1 cellular context compared by ENCODE assay signal in the genomic region with DNA sequence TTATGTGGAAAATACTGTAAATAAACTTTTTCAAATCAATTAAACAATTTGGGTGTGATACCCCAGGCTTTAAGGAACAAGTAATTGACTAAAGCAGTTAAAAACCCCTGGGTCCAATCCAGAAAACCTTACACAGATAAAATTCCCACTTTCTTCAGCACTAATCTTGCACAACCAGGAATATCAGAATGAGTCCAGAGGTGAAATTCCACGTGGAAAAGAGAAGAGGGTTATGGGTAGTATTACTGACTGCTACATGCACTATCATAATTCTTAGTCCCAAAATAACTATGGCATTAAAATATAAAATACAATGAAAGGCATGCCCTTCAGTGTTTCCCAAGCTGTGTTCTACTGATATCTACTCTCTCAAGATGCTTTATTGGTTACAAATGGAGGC.
TF ChIP-seq lines count a peak whose summit lies in the region.

No MANE protein-coding gene starts in this region.

TF ChIP-seq in HepG2, 621 proteins besides CTCF, POLR2A, EP300 and RAD21 (continued from another document):
- TF ChIP-seq, protein P1, sequence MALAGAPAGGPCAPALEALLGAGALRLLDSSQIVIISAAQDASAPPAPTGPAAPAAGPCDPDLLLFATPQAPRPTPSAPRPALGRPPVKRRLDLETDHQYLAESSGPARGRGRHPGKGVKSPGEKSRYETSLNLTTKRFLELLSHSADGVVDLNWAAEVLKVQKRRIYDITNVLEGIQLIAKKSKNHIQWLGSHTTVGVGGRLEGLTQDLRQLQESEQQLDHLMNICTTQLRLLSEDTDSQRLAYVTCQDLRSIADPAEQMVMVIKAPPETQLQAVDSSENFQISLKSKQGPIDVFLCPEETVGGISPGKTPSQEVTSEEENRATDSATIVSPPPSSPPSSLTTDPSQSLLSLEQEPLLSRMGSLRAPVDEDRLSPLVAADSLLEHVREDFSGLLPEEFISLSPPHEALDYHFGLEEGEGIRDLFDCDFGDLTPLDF (CRISPR knock-in tag; IDR thresholded peaks at IDR 0.05) = no peak
- TF ChIP-seq ZNF431 (CRISPR knock-in tag; IDR thresholded peaks at IDR 0.05; ENCODE audit: borderline replicate concordance, low read depth) (no peak), RBM39 (IDR thresholded peaks at IDR 0.05; ENCODE audit: low read depth, low read length, poor library complexity, severe bottlenecking) (no peak), GABPA (IDR thresholded peaks at IDR 0.05; ENCODE audit: low read depth, low read length) (no peak), GABPA (CRISPR knock-in tag; IDR thresholded peaks at IDR 0.05; ENCODE audit: low read depth) (no peak), ZNF556 (CRISPR knock-in tag; IDR thresholded peaks at IDR 0.05; ENCODE audit: borderline replicate concordance) (no peak), PLRG1 (conservative IDR thresholded peaks at IDR 0.05) (no peak), ZNF737 (CRISPR knock-in tag; IDR thresholded peaks at IDR 0.05; ENCODE audit: borderline replicate concordance) (no peak), PAWR (CRISPR knock-in tag; IDR thresholded peaks at IDR 0.05; ENCODE audit: borderline replicate concordance) (no peak), SRF (IDR thresholded peaks at IDR 0.05; ENCODE audit: low read depth, low read length) (no peak), TAF15 (IDR thresholded peaks at IDR 0.05; ENCODE audit: low read depth, low read length, poor library complexity, severe bottlenecking) (no peak), ZNF879 (CRISPR knock-in tag; IDR thresholded peaks at IDR 0.05) (no peak), ZNF569 (CRISPR knock-in tag; IDR thresholded peaks at IDR 0.05; ENCODE audit: borderline replicate concordance) (no peak)
- TF ChIP-seq, protein P2, sequence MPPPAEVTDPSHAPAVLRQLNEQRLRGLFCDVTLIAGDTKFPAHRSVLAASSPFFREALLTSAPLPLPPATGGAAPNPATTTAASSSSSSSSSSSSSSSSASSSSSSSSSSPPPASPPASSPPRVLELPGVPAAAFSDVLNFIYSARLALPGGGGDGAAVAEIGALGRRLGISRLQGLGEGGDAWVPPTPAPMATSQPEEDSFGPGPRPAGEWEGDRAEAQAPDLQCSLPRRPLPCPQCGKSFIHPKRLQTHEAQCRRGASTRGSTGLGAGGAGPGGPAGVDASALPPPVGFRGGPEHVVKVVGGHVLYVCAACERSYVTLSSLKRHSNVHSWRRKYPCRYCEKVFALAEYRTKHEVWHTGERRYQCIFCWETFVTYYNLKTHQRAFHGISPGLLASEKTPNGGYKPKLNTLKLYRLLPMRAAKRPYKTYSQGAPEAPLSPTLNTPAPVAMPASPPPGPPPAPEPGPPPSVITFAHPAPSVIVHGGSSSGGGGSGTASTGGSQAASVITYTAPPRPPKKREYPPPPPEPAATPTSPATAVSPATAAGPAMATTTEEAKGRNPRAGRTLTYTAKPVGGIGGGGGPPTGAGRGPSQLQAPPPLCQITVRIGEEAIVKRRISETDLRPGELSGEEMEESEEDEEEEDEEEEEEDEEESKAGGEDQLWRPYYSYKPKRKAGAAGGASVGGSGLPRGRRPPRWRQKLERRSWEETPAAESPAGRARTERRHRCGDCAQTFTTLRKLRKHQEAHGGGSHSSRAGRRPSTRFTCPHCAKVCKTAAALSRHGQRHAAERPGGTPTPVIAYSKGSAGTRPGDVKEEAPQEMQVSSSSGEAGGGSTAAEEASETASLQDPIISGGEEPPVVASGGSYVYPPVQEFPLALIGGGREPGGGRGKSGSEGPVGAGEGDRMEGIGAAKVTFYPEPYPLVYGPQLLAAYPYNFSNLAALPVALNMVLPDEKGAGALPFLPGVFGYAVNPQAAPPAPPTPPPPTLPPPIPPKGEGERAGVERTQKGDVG (CRISPR knock-in tag; IDR thresholded peaks at IDR 0.05; ENCODE audit: borderline replicate concordance) = no peak
- TF ChIP-seq, protein P3, sequence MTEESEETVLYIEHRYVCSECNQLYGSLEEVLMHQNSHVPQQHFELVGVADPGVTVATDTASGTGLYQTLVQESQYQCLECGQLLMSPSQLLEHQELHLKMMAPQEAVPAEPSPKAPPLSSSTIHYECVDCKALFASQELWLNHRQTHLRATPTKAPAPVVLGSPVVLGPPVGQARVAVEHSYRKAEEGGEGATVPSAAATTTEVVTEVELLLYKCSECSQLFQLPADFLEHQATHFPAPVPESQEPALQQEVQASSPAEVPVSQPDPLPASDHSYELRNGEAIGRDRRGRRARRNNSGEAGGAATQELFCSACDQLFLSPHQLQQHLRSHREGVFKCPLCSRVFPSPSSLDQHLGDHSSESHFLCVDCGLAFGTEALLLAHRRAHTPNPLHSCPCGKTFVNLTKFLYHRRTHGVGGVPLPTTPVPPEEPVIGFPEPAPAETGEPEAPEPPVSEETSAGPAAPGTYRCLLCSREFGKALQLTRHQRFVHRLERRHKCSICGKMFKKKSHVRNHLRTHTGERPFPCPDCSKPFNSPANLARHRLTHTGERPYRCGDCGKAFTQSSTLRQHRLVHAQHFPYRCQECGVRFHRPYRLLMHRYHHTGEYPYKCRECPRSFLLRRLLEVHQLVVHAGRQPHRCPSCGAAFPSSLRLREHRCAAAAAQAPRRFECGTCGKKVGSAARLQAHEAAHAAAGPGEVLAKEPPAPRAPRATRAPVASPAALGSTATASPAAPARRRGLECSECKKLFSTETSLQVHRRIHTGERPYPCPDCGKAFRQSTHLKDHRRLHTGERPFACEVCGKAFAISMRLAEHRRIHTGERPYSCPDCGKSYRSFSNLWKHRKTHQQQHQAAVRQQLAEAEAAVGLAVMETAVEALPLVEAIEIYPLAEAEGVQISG (CRISPR knock-in tag; IDR thresholded peaks at IDR 0.05) = no peak
- TF ChIP-seq, protein P4, sequence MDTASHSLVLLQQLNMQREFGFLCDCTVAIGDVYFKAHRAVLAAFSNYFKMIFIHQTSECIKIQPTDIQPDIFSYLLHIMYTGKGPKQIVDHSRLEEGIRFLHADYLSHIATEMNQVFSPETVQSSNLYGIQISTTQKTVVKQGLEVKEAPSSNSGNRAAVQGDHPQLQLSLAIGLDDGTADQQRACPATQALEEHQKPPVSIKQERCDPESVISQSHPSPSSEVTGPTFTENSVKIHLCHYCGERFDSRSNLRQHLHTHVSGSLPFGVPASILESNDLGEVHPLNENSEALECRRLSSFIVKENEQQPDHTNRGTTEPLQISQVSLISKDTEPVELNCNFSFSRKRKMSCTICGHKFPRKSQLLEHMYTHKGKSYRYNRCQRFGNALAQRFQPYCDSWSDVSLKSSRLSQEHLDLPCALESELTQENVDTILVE (CRISPR knock-in tag; IDR thresholded peaks at IDR 0.05) = no peak
- TF ChIP-seq, protein P5, sequence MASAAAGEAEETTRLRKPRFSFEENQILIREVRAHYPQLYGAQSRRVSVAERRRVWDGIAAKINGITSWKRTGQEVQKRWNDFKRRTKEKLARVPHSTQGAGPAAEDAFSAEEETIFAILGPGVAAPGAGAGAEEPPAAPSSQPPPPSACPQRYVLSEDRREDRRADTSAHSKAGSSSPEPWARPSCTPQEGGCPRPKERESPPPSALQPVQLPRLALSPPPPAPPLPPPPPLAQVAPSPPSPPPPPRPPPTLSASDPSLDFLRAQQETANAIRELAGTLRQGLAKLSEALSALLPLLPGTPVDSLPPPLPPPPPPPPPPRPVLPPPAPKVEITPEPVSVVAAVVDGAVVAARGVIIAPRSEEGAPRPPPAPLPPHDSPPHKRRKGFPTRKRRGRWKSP (CRISPR knock-in tag; IDR thresholded peaks at IDR 0.05) = no peak
